In the genomic region with DNA sequence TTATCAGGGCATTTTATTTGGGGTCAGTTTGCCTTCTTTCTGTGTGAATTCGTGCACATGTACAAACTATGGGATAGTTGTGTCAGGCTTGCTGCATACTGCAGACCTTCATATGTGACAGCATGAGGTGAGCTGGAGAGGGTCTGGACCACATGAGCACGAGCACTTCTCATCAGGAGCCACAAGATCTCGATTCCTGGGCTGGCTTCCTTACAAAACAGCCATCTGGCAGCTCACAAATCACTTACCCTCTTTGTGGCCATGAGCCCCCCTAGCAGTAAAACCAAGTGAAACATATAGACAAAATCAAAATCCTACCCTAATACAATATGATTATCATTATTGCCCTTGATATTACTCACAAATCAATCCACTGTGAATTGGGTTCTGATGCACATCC, we compare ENCODE assay signal across 30 cellular contexts.
"Had no signal": no experiment of that assay in that cellular context is flagged by ENCODE, and none has a peak within 500 bp of the region (broad histone marks: within the 10 kb centered on the region; RNA-seq: fewer than 3 reads in every experiment).

No MANE protein-coding gene starts in this region.

- H3K4me1 Mint-ChIP-seq: activated CD4-positive, alpha-beta T cell treated with anti-CD3 and anti-CD28 coated beads for 36 hours; activated CD4-positive, alpha-beta T cell treated with anti-CD3 and anti-CD28 coated beads, Interleukin-2, amount 10 ng/mL, durations not matched to agents 7 days and 5 days; activated naive CD4-positive, alpha-beta T cell treated with anti-CD3 and anti-CD28 coated beads, Interleukin-2, amount 50 U/mL, for 24 hours; activated naive CD8-positive, alpha-beta T cell treated with anti-CD3 and anti-CD28 coated beads, Interleukin-2, amount 10 ng/mL, durations not matched to agents 7 days and 5 days; central memory CD8-positive, alpha-beta T cell had no signal

- H3K36me3 ChIP-seq: cardiac muscle cell had no signal

- H3K27ac ChIP-seq: ascending aorta, cardiac muscle cell, SJSA1 had no signal

- H3K9me3 ChIP-seq: ascending aorta, SK-N-SH had no signal

- H3K9me3 Mint-ChIP-seq: activated CD4-positive, alpha-beta T cell treated with anti-CD3 and anti-CD28 coated beads, Interleukin-2, amount 10 ng/mL, durations not matched to agents 7 days and 5 days; activated naive CD4-positive, alpha-beta T cell treated with anti-CD3 and anti-CD28 coated beads, Interleukin-2, amount 50 U/mL, for 24 hours; activated naive CD8-positive, alpha-beta T cell treated with anti-CD3 and anti-CD28 coated beads, Interleukin-2, amount 10 ng/mL, durations not matched to agents 7 days and 5 days; activated T-cell treated with anti-CD3 and anti-CD28 coated beads, Interleukin-2, amount 50 U/mL, for 24 hours; activated T-helper 2 cell treated with anti-CD3 and anti-CD28 coated beads, Interferon-gamma antibody, Interleukin-2, Interleukin-4, amounts not matched to agents 10 μg/mL and 5 μg/mL and 100 μg/mL, durations not matched to agents 14 hours and 24 hours and 36 hours; central memory CD8-positive, alpha-beta T cell; T-helper 1 cell treated with Interleukin-12 subunit alpha and Interleukin-12 subunit beta and Interleukin-4 antibody, amounts not matched to agents 30 μg/mL and 1 μg/mL, for 36 hours; T-helper 2 cell treated with Interferon-gamma antibody and Interleukin-4, amounts not matched to agents 5 μg/mL and 100 μg/mL, for 36 hours had no signal

- H3K27ac Mint-ChIP-seq: activated CD4-positive, alpha-beta T cell treated with anti-CD3 and anti-CD28 coated beads for 36 hours; activated CD4-positive, alpha-beta T cell treated with anti-CD3 and anti-CD28 coated beads, Interleukin-2, amount 10 ng/mL, durations not matched to agents 7 days and 5 days; activated CD8-positive, alpha-beta T cell treated with anti-CD3 and anti-CD28 coated beads, Interleukin-2, amount 10 ng/mL, durations not matched to agents 7 days and 5 days; activated naive CD4-positive, alpha-beta T cell treated with anti-CD3 and anti-CD28 coated beads, Interleukin-2, amount 50 U/mL, for 24 hours; activated naive CD8-positive, alpha-beta T cell treated with anti-CD3 and anti-CD28 coated beads, Interleukin-2, amount 10 ng/mL, durations not matched to agents 7 days and 5 days; activated T-cell treated with anti-CD3 and anti-CD28 coated beads, Interleukin-2, amount 50 U/mL, for 24 hours; activated T-helper 2 cell treated with anti-CD3 and anti-CD28 coated beads, Interferon-gamma antibody, Interleukin-2, Interleukin-4, amounts not matched to agents 10 μg/mL and 5 μg/mL and 100 μg/mL, durations not matched to agents 14 hours and 24 hours and 36 hours; T-helper 1 cell treated with Interleukin-12 subunit alpha and Interleukin-12 subunit beta and Interleukin-4 antibody, amounts not matched to agents 30 μg/mL and 1 μg/mL, for 36 hours; T-helper 2 cell treated with Interferon-gamma antibody and Interleukin-4, amounts not matched to agents 5 μg/mL and 100 μg/mL, for 36 hours had no signal

- DNase-seq: activated CD4-positive, alpha-beta T cell treated with anti-CD3 and anti-CD28 coated beads for 36 hours; activated CD4-positive, alpha-beta T cell treated with anti-CD3 and anti-CD28 coated beads, Interleukin-2, amount 10 ng/mL, durations not matched to agents 7 days and 5 days; activated CD4-positive, alpha-beta T cell treated with anti-CD3 and anti-CD28 coated beads, Interleukin-2, amount 50 U/mL, for 48 hours; activated CD8-positive, alpha-beta T cell treated with anti-CD3 and anti-CD28 coated beads, Interleukin-2, amount 10 ng/mL, durations not matched to agents 7 days and 5 days; activated gamma-delta T cell; activated naive CD4-positive, alpha-beta T cell treated with Interleukin-2 at 50 U/mL for 16 hours; activated naive CD8-positive, alpha-beta T cell treated with anti-CD3 and anti-CD28 coated beads, Interleukin-2, amount 10 ng/mL, durations not matched to agents 7 days and 5 days; activated T-cell treated with anti-CD3 and anti-CD28 coated beads, Interleukin-2, amount 50 U/mL, for 24 hours; amygdala; NCI-H1092 treated with DMSO at 0.1 percent for 48 hours; NCI-H1417; NCI-H187; NCI-H2029 treated with DMSO at 0.1 percent for 48 hours; NCI-H2107; NCI-H226; NCI-H446 treated with DMSO at 0.1 percent for 48 hours; RPMI8226; SHP77 treated with DMSO at 0.1 percent for 48 hours; SK-N-SH had no signal

- H3K36me3 Mint-ChIP-seq: activated naive CD4-positive, alpha-beta T cell treated with anti-CD3 and anti-CD28 coated beads, Interleukin-2, amount 50 U/mL, for 24 hours; activated naive CD8-positive, alpha-beta T cell treated with anti-CD3 and anti-CD28 coated beads, Interleukin-2, amount 10 ng/mL, durations not matched to agents 7 days and 5 days had no signal

- H3K4me3 ChIP-seq: ascending aorta, cardiac muscle cell, SJSA1 had no signal

- H3K4me1 ChIP-seq: ascending aorta had no signal

- FAIRE-seq: TTC549 had no signal

- H3K27me3 ChIP-seq: ascending aorta, cardiac muscle cell, SJSA1 had no signal

- H3K9ac ChIP-seq: SK-N-SH had no signal

- ATAC-seq: activated CD4-positive, alpha-beta T cell treated with anti-CD3 and anti-CD28 coated beads for 36 hours; activated CD4-positive, CD25-positive, alpha-beta regulatory T cell treated with anti-CD3 and anti-CD28 coated beads, Interleukin-2, amount 50 U/mL, for 24 hours; activated CD8-positive, alpha-beta T cell treated with anti-CD3 and anti-CD28 coated beads, Interleukin-2, amount 10 ng/mL, durations not matched to agents 7 days and 5 days; Panc1 had no signal

- H3K4me3 Mint-ChIP-seq: activated CD4-positive, alpha-beta T cell treated with anti-CD3 and anti-CD28 coated beads for 36 hours; activated CD4-positive, alpha-beta T cell treated with anti-CD3 and anti-CD28 coated beads, Interleukin-2, amount 10 ng/mL, durations not matched to agents 7 days and 5 days; activated CD8-positive, alpha-beta T cell treated with anti-CD3 and anti-CD28 coated beads, Interleukin-2, amount 10 ng/mL, durations not matched to agents 7 days and 5 days; activated naive CD4-positive, alpha-beta T cell treated with anti-CD3 and anti-CD28 coated beads, Interleukin-2, amount 50 U/mL, for 24 hours; activated naive CD8-positive, alpha-beta T cell treated with anti-CD3 and anti-CD28 coated beads, Interleukin-2, amount 10 ng/mL, durations not matched to agents 7 days and 5 days; activated T-cell treated with anti-CD3 and anti-CD28 coated beads, Interleukin-2, amount 50 U/mL, for 24 hours; central memory CD8-positive, alpha-beta T cell; T-helper 1 cell treated with Interleukin-12 subunit alpha and Interleukin-12 subunit beta and Interleukin-4 antibody, amounts not matched to agents 30 μg/mL and 1 μg/mL, for 36 hours; T-helper 2 cell treated with Interferon-gamma antibody and Interleukin-4, amounts not matched to agents 5 μg/mL and 100 μg/mL, for 36 hours had no signal

- H3K4me2 ChIP-seq: SK-N-SH had no signal

- H3K27me3 Mint-ChIP-seq: activated CD4-positive, alpha-beta T cell treated with anti-CD3 and anti-CD28 coated beads for 36 hours; activated CD4-positive, alpha-beta T cell treated with anti-CD3 and anti-CD28 coated beads, Interleukin-2, amount 10 ng/mL, durations not matched to agents 7 days and 5 days; activated naive CD4-positive, alpha-beta T cell treated with anti-CD3 and anti-CD28 coated beads, Interleukin-2, amount 50 U/mL, for 24 hours; activated T-cell treated with anti-CD3 and anti-CD28 coated beads, Interleukin-2, amount 50 U/mL, for 24 hours had no signal
